In the genomic region with DNA sequence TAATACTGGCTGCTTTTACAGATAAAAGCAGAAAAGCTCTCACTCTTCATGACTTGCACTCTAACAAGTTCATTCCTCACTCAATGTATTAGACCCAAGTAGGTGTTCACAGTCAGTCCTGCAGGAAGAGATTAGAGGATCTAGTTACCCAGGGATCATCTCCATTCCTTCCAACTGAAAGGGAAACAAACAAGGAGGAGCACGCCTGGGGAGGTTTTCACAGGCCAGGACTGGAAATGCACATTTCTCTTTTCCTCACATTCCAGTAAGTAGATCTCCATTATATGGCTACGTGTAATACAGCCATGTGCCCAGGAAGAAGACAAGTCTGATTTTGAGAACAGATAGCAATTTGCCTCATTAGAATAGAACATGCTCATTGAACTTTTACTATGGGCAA, we compare ENCODE assay signal across 20 cellular contexts.
"Had no signal": no experiment of that assay in that cellular context is flagged by ENCODE, and none has a peak within 500 bp of the region (broad histone marks: within the 10 kb centered on the region; RNA-seq: fewer than 3 reads in every experiment).

No MANE protein-coding gene starts in this region.

- H3K27me3 ChIP-seq: esophagus squamous epithelium, neutrophil, ovary, right atrium auricular region, sigmoid colon, stomach, transverse colon had no signal

- H3K36me3 Mint-ChIP-seq: memory B cell, naive B cell had no signal

- DNase-seq: effector memory CD4-positive, alpha-beta T cell; esophagus squamous epithelium; foreskin fibroblast; left ventricle myocardium inferior; lower lobe of right lung; naive B cell; ovary; sigmoid colon; stimulated activated CD4-positive, alpha-beta T cell treated with anti-CD3 and anti-CD28 coated beads, Interleukin-2, amount 100 ng/mL, for 24 hours; stimulated activated naive CD4-positive, alpha-beta T cell; stomach; substantia nigra; transverse colon had no signal

- H3K27ac Mint-ChIP-seq: memory B cell, naive B cell, nephron had no signal

- H3K9me3 Mint-ChIP-seq: nephron had no signal

- H3K4me1 Mint-ChIP-seq: memory B cell, naive B cell, nephron had no signal

- H3K27me3 Mint-ChIP-seq: memory B cell, naive B cell had no signal

- H3K27ac ChIP-seq: esophagus squamous epithelium, left ventricle myocardium inferior, lower lobe of right lung, neutrophil, ovary, right atrium auricular region, sigmoid colon, skin epidermis, stomach, thoracic aorta, transverse colon had no signal

- H3K4me1 ChIP-seq: esophagus squamous epithelium, left ventricle myocardium inferior, lower lobe of right lung, right atrium auricular region, sigmoid colon, stomach, transverse colon had no signal

- FAIRE-seq: islet of Langerhans had no signal

- H3K4me3 Mint-ChIP-seq: memory B cell, naive B cell, nephron had no signal

- H3K4me3 ChIP-seq: esophagus squamous epithelium, left ventricle myocardium inferior, lower lobe of right lung, ovary, right atrium auricular region, sigmoid colon, skin epidermis, stomach, thoracic aorta, transverse colon had no signal

- H3K36me3 ChIP-seq: esophagus squamous epithelium, left ventricle myocardium inferior, lower lobe of right lung, neutrophil, ovary, right atrium auricular region, sigmoid colon, stomach, thoracic aorta, transverse colon had no signal
